22 cellular contexts compared by ENCODE assay signal in the genomic region with DNA sequence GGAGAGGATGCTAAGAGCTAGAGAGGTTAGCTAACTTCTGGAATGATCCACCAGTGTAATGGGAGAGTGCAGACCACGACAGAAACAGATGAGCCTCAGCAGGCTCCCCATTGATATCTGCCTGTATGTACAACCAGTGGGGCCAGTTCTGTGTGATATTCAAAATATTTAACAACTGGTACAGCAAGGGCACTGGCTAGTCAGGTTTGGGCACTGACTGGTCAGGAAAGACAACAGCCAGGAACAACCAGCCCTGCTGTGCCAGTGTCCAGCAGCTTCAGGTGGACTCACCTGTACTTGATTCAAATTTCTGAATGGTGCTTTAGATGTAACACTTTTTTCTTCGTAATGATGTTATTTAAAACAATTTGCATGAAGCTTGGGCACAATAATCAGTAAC. TPM values are rescaled to one million over a fixed set of nuclear protein-coding genes. Genes with fewer than 3 reads are reported as not detected.
"Had no signal": no experiment of that assay in that cellular context is flagged by ENCODE, and none has a peak within 500 bp of the region (broad histone marks: within the 10 kb centered on the region; RNA-seq: fewer than 3 reads in every experiment).

No MANE protein-coding gene starts in this region.

- H3K4me3 ChIP-seq: PC-9, Peyer's patch, SJCRH30 had no signal

- H3K4me1 ChIP-seq: Peyer's patch had no signal

- H3K36me3 ChIP-seq: Peyer's patch, SJCRH30 had no signal

- H3K9me3 ChIP-seq: Peyer's patch, SJCRH30 had no signal

- H3K27ac ChIP-seq: PC-9, Peyer's patch, SJCRH30 had no signal

- DNase-seq: IMR-90, Karpas-422, KG1, MM.1S, NCI-H1092 treated with DMSO at 0.1 percent for 48 hours, NCI-H1436, NCI-H187, NCI-H2029, NCI-H2081 treated with DMSO at 0.1 percent for 48 hours, NCI-H2171, NCI-H226, NCI-H446, NCI-H510A, NCI-H524 treated with DMSO at 0.1 percent for 48 hours, NCI-H69, NCI-H774, PC-9, Peyer's patch, SHP77 treated with DMSO at 0.1 percent for 48 hours, SJCRH30 had no signal

- H3K27me3 ChIP-seq: Peyer's patch, SJCRH30 had no signal

RNA-seq across cellular contexts. Expression of a gene that starts 5.9 kb away (rescaled TPM):
- total RNA-seq: HT1080, OCI-LY7, PC-9 had no signal
